In the genomic region with DNA sequence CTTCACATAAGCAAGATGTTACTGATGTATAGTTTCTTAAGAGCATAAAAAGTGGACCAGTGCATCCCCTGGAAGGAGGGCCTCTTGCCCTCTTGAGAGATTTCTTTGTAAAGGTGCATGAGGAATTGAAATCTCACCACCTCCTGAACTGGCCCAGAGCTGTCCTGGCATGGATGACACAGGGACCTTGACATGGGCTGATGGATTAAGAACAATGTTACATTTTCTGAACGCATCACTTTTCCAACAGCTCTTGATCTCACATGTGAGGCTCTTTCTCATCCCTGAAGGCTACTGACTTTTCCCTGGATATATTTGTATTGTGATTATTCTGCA, we compare ENCODE assay signal across 10 cellular contexts.
DNase-seq lines count a peak whose midpoint lies in the region; ATAC-seq, FAIRE-seq and TF ChIP-seq lines count a peak whose summit lies in the region.
"Had no signal": no experiment of that assay in that cellular context is flagged by ENCODE, and none has a peak within 500 bp of the region (broad histone marks: within the 10 kb centered on the region; RNA-seq: fewer than 3 reads in every experiment).

No MANE protein-coding gene starts in this region.

- POLR2A ChIA-PET in A549 (lab: Yijun Ruan, JAX): no interaction called here

- no peak overlapping the region for H3K4me2 ChIP-seq in A549
- H3K4me2 ChIP-seq in H9 (ENCODE audit: insufficient read depth, insufficient read length, low read length): no peak overlapping the region

- H3K9ac ChIP-seq in H9 (ENCODE audit: extremely low read depth, insufficient read length, low read length): no peak overlapping the region

- no peak overlapping the region for H2BK12ac ChIP-seq in H9 (ENCODE audit: insufficient read length, low read depth, low read length)

- H3K14ac ChIP-seq in H9 (ENCODE audit: insufficient read depth, low read length): no peak overlapping the region

- no peak overlapping the region for H4K5ac ChIP-seq in H9 (ENCODE audit: insufficient read length, low read depth, low read length)

- no peak overlapping the region for H4K8ac ChIP-seq in H9 (replicated peaks; ENCODE audit: insufficient read length, low read depth, low read length)

- FAIRE-seq in A549 (lab: Jason Lieb, UNC): no peak

- no peaks in the 10 kb centered on the region for H3K79me2 ChIP-seq in H9 (ENCODE audit: insufficient read depth, low read length)

- H3K36me3 Mint-ChIP-seq in H9 (ENCODE audit: insufficient read depth in 1 of 3, low read depth in 3 of 3) (peaks cover 0 to 2% (median 0%) of the 10 kb centered on the region in 3 experiments; a peak in 1 of 7 replicates), neural crest cell (ENCODE audit: low read depth) (peaks cover 5% of the 10 kb centered on the region)

- H3K9me3 ChIP-seq in A549 (no peaks in the 10 kb centered on the region; the same call in 2 of the 3 replicates), H9 (ENCODE audit: control insufficient read depth, low read depth, low read length) (no peaks in the 10 kb centered on the region), RWPE2 (ENCODE audit: severe bottlenecking) (no peaks in the 10 kb centered on the region)

- DNase-seq in A549 (ENCODE audit: low read depth in 1 of 2, low spot score in 1 of 2) (no peak), H9 (no peak), RWPE2 (ENCODE audit: low spot score) (no peak), neural crest cell (ENCODE audit: low read depth, low spot score) (no peak), midbrain (lab: John Stamatoyannopoulos, UW) (no peak), NCI-H1436 (lab: John Stamatoyannopoulos, UW) (no peak)
- DNase-seq: NCI-H2029, NCI-H524 treated with DMSO at 0.1 percent for 48 hours had no signal

- H3K4me1 Mint-ChIP-seq in H9: peaks cover 0 to 22% of the 10 kb centered on the region in 2 experiments; a peak in 3 of 4 replicates
- H3K4me1 Mint-ChIP-seq in neural crest cell: peaks cover 4% of the 10 kb centered on the region
- H3K4me1 Mint-ChIP-seq: B cell had no signal

- H3K4me3 ChIP-seq in A549 (no peak overlapping the region), RWPE2 (ENCODE audit: severe bottlenecking) (no peak overlapping the region)

- 0% methylated on average over 1 of the region's 1 CpG for WGBS in A549 (ENCODE audit: missing lambda C conversion rate)
- no CpG with 5 or more reads among the region's 1 CpG for WGBS in H9 (ENCODE audit: extremely low coverage, insufficient read length, low lambda C conversion rate)

- H3K9me3 Mint-ChIP-seq in H9 (peaks cover 0 to 8% of the 10 kb centered on the region in 2 experiments; a peak in 3 of 5 replicates), neural crest cell (peaks cover 3% of the 10 kb centered on the region)

- no peaks in the 10 kb centered on the region for H4K20me1 ChIP-seq in H9 (ENCODE audit: control insufficient read depth, insufficient read depth, insufficient read length)

- no peak overlapping the region for H3K56ac ChIP-seq in H9 (ENCODE audit: insufficient read length, low read depth, low read length)

- TF ChIP-seq RAD21 in A549 (conservative IDR thresholded peaks at IDR 0.05 in 1 of 2, IDR thresholded peaks at IDR 0.05 in 1 of 2): no peak

- no peak overlapping the region for H2BK5ac ChIP-seq in H9 (ENCODE audit: insufficient read length, low read length)

- H3K27ac Mint-ChIP-seq in H9 (no peak overlapping the region), neural crest cell (ENCODE audit: unreplicated experiment) (no peak overlapping the region)
- H3K27ac Mint-ChIP-seq: B cell had no signal

- H2AFZ ChIP-seq in H9 (ENCODE audit: low read length): no peak overlapping the region

- H3K27me3 ChIP-seq in H9 (ENCODE audit: insufficient read depth, low read length): no peaks in the 10 kb centered on the region
- peaks cover 24% of the 10 kb centered on the region for H3K27me3 ChIP-seq in RWPE2 (ENCODE audit: insufficient read depth, poor library complexity, severe bottlenecking)

- H3K4me3 Mint-ChIP-seq in H9 (no peak overlapping the region), neural crest cell (no peak overlapping the region)
- H3K4me3 Mint-ChIP-seq: B cell had no signal

- CTCF ChIA-PET in A549 (lab: Yijun Ruan, JAX): interaction anchor here (1.0 to 1.4 kb wide), 2 partner anchors 16 to 129 kb away, joined by 4 read pairs; no protein-coding TSS in a partner anchor

- H2BK20ac ChIP-seq in H9 (ENCODE audit: low read depth, low read length, poor library complexity, severe bottlenecking): no peak overlapping the region

- no peak overlapping the region for H4K91ac ChIP-seq in H9 (ENCODE audit: insufficient read length, low read depth, low read length)

- ATAC-seq in A549 (peak; percentile 43 to 47; a peak in 4 of 6 replicates), RWPE2 (ENCODE audit: low read depth) (peak; percentile 41; the same call in 2 of the 3 replicates), HG03135 (IDR thresholded peaks at IDR 0.05; ENCODE audit: unreplicated experiment) (no peak)

- H3K79me1 ChIP-seq in H9 (ENCODE audit: insufficient read depth, low read depth, low read length, poor library complexity, severe bottlenecking): no peaks in the 10 kb centered on the region

- no peak overlapping the region for H3K18ac ChIP-seq in H9 (ENCODE audit: insufficient read length, low read depth, low read length)

- TF ChIP-seq EP300 in A549 (IDR thresholded peaks at IDR 0.05): no peak

- no peaks in the 10 kb centered on the region for H3K36me3 ChIP-seq in RWPE2 (ENCODE audit: low read depth)

- H3T11ph ChIP-seq in H9 (ENCODE audit: low read length): no peak overlapping the region

- TF ChIP-seq CTCF in A549 (IDR thresholded peaks at IDR 0.05) (no peak; the same call in 2 of the 3 replicates), H9 (conservative IDR thresholded peaks at IDR 0.05) (peak; percentile 3; the same call in 1 of the 3 replicates), RWPE2 (IDR thresholded peaks at IDR 0.05; ENCODE audit: poor library complexity, severe bottlenecking) (peak; percentile 53), neural crest cell (conservative IDR thresholded peaks at IDR 0.05) (peak; percentile 7)

- H3K23me2 ChIP-seq in H9 (ENCODE audit: insufficient read length, low read depth, low read length, poor library complexity, severe bottlenecking): no peaks in the 10 kb centered on the region

- H3K4me1 ChIP-seq in A549 (no peaks in the 10 kb centered on the region), H9 (ENCODE audit: insufficient read depth, low read length) (no peaks in the 10 kb centered on the region; the same call in 1 of the 2 replicates), RWPE2 (ENCODE audit: insufficient read depth, poor library complexity, severe bottlenecking) (no peaks in the 10 kb centered on the region)

- H2AK5ac ChIP-seq in H9 (ENCODE audit: insufficient read length, low read length): no peak overlapping the region

- no peak overlapping the region for H3K4ac ChIP-seq in H9 (ENCODE audit: low read depth, low read length)

- H3K27ac ChIP-seq in A549 (no peak overlapping the region), H9 (ENCODE audit: insufficient read length, low read depth, low read length) (no peak overlapping the region), RWPE2 (ENCODE audit: poor library complexity, severe bottlenecking) (no peak overlapping the region)

- no peak overlapping the region for H2BK15ac ChIP-seq in H9 (ENCODE audit: low read depth, low read length)

- H3K27me3 Mint-ChIP-seq in H9 (ENCODE audit: low read depth) (no peaks in the 10 kb centered on the region), neural crest cell (ENCODE audit: low read depth) (peaks cover 8% of the 10 kb centered on the region)

- no peak for TF ChIP-seq POLR2A in A549 (IDR thresholded peaks at IDR 0.05; ENCODE audit: low read length)

- H2BK120ac ChIP-seq in H9 (ENCODE audit: low read depth, low read length, poor library complexity, severe bottlenecking): no peak overlapping the region

- no peak overlapping the region for H3K23ac ChIP-seq in H9 (ENCODE audit: insufficient read length, low read depth, low read length)

TF ChIP-seq in A549, 52 proteins besides CTCF, POLR2A, EP300 and RAD21:
- TF ChIP-seq, protein P1, sequence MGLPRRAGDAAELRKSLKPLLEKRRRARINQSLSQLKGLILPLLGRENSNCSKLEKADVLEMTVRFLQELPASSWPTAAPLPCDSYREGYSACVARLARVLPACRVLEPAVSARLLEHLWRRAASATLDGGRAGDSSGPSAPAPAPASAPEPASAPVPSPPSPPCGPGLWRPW (IDR thresholded peaks at IDR 0.05): no peak
- TF ChIP-seq ZSCAN20 (CRISPR knock-in tag; IDR thresholded peaks at IDR 0.05) (no peak), BHLHE40 (IDR thresholded peaks at IDR 0.05; ENCODE audit: low read depth, low read length) (no peak), RCOR1 (IDR thresholded peaks at IDR 0.05; ENCODE audit: low read depth, low read length) (no peak), GATA3 (IDR thresholded peaks at IDR 0.05; ENCODE audit: borderline replicate concordance) (no peak), RFX5 (IDR thresholded peaks at IDR 0.05) (no peak), SREBF2 (IDR thresholded peaks at IDR 0.05) (no peak), FOSL2 (IDR thresholded peaks at IDR 0.05) (no peak), FOSL2 (CRISPR knock-in tag; IDR thresholded peaks at IDR 0.05) (no peak), ZC3H11A (IDR thresholded peaks at IDR 0.05) (no peak)
- TF ChIP-seq, protein P2, sequence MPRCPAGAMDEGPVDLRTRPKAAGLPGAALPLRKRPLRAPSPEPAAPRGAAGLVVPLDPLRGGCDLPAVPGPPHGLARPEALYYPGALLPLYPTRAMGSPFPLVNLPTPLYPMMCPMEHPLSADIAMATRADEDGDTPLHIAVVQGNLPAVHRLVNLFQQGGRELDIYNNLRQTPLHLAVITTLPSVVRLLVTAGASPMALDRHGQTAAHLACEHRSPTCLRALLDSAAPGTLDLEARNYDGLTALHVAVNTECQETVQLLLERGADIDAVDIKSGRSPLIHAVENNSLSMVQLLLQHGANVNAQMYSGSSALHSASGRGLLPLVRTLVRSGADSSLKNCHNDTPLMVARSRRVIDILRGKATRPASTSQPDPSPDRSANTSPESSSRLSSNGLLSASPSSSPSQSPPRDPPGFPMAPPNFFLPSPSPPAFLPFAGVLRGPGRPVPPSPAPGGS (IDR thresholded peaks at IDR 0.05): no peak
